8 cellular contexts compared by ENCODE assay signal in genomic region chr16:84116720-84117481, GRCh38. TPM values are rescaled to one million over a fixed set of nuclear protein-coding genes. Genes with fewer than 3 reads are reported as not detected.
DNase-seq lines count a peak whose midpoint lies in the region; ATAC-seq, FAIRE-seq and TF ChIP-seq lines count a peak whose summit lies in the region.

MBTPS1 (minus strand) TSS chr16:84116942; CDS start chr16:84101783, 15,159 bp downstream.

- DNase-seq in GM12891 (ENCODE audit: insufficient read length, low spot score), result peak; percentile 95
- peak; percentile 97 for DNase-seq in NCI-H1436 (lab: John Stamatoyannopoulos, UW)
- peak; percentile 95 for DNase-seq in T follicular helper cell (ENCODE audit: low read depth)
- peak; percentile 99 to 100 (median 99) for DNase-seq in heart left ventricle
- DNase-seq in posterior cingulate gyrus, result peak; percentile 95 to 100 (median 98)
- peak; percentile 98 to 99 for DNase-seq in upper lobe of left lung

- H3K9me3 ChIP-seq in heart left ventricle (no peaks in the 10 kb centered on the region), upper lobe of left lung (no peaks in the 10 kb centered on the region)

- TF ChIP-seq EP300 in upper lobe of left lung (IDR thresholded peaks at IDR 0.05), result peak in 1 of 4 donors; percentile 11

- TF ChIP-seq CTCF in heart left ventricle (IDR thresholded peaks at IDR 0.05) (peak in 2 of 12 donors; percentile 1 to 4), upper lobe of left lung (IDR thresholded peaks at IDR 0.05) (peak in 5 of 6 experiments; percentile 5 to 83 (median 71))

- H3K27ac ChIP-seq in adipose tissue (ENCODE audit: low read depth, low read length) (no peak within 1 kb of the TSS), heart left ventricle (peak within 1 kb of the TSS; percentile 80 to 99 (median 92)), upper lobe of left lung (peak within 1 kb of the TSS; percentile 86 to 97 (median 92))

- 0 to 1% (median 1%) methylated on average over 74 to 93 of the region's 93 CpGs for WGBS in adipose tissue, 3 donors
- 0 to 1% (median 0%) methylated on average over 34 to 93 of the region's 93 CpGs for WGBS in heart left ventricle, 4 donors
- 1% methylated on average over 25 to 27 of the region's 93 CpGs for WGBS in upper lobe of left lung, 2 donors

- ATAC-seq in HG02840 (IDR thresholded peaks at IDR 0.05; ENCODE audit: low FRiP score, unreplicated experiment) (peak; percentile 91), heart left ventricle (peak; percentile 97 to 99 (median 98)), upper lobe of left lung (ENCODE audit: low FRiP score in 2 of 2) (peak; percentile 98 to 100)

- FAIRE-seq in GM12891 (lab: Jason Lieb, UNC), result peak; percentile 97

- peaks cover 0 to 5% (median 0%) of the 10 kb centered on the region in 9 donors for H3K36me3 ChIP-seq in heart left ventricle
- peaks cover 0 to 2% (median 0%) of the 10 kb centered on the region in 4 donors for H3K36me3 ChIP-seq in upper lobe of left lung

- H3K4me1 ChIP-seq in heart left ventricle (peaks cover 0 to 29% (median 19%) of the 10 kb centered on the region in 12 donors), upper lobe of left lung (peaks cover 12 to 28% (median 20%) of the 10 kb centered on the region in 4 donors)

- intact Hi-C loops in heart left ventricle (cut with DNase I), result loop anchor here in 5 of 10 donors (2.0 to 5.0 kb wide), 4 partner anchors 22 to 70 kb away; partner anchors contain the start of gene TAF1C (in 3 of the 5)
- intact Hi-C loops in posterior cingulate gyrus (cut with DNase I), result loop anchor here (2.0 kb wide), 1 partner anchor 28 kb away; the partner anchor contains the start of genes DNAAF1 and HSDL1

- no peaks in the 10 kb centered on the region for H3K27me3 ChIP-seq in heart left ventricle
- no peaks in the 10 kb centered on the region for H3K27me3 ChIP-seq in upper lobe of left lung

- H3K4me3 ChIP-seq in heart left ventricle (peak within 1 kb of the TSS; percentile 49 to 100 (median 84)), upper lobe of left lung (peak within 1 kb of the TSS; percentile 65 to 96 (median 84))

- peak; percentile 65; the same call in 1 of the 2 replicates for TF ChIP-seq POLR2A in GM12891 (IDR thresholded peaks at IDR 0.05; ENCODE audit: low read depth, low read length)
- TF ChIP-seq POLR2A in heart left ventricle (IDR thresholded peaks at IDR 0.05), result peak in 1 of 2 donors; percentile 91
- peak in 3 of 4 donors; percentile 52 to 89 (median 73) for TF ChIP-seq POLR2A in upper lobe of left lung (IDR thresholded peaks at IDR 0.05)

TF ChIP-seq in GM12891, 5 proteins besides CTCF, POLR2A, EP300 and RAD21:
- no peak for TF ChIP-seq SPI1 (IDR thresholded peaks at IDR 0.05; ENCODE audit: low read depth, low read length)
- TF ChIP-seq TAF1 (IDR thresholded peaks at IDR 0.05; ENCODE audit: low read depth, low read length), result peak; percentile 63; the same call in 1 of the 2 replicates
- peak; percentile 80 for TF ChIP-seq POLR2AphosphoS5 (IDR thresholded peaks at IDR 0.05; ENCODE audit: low read depth, low read length)

RNA-seq across cellular contexts. Expression of gene MBTPS1, which starts in this region (rescaled TPM):
- 18.9 TPM for polyA plus RNA-seq in GM12891 (2012; ENCODE audit: low read depth, missing spikeins)
- 10 to 100 TPM; 29.8 to 56.3 (median 46.8) TPM for polyA plus RNA-seq in adipose tissue
- total RNA-seq in heart left ventricle, result 10 to 100 TPM; 57.3 to 91.4 (median 68.6) TPM
- 10 to 100 TPM; 37.2 to 54.2 TPM for polyA plus RNA-seq in heart left ventricle
- 100 to 1,000 TPM in 4 of 6 donors, 10 to 100 TPM in 2; 83.6 to 156 (median 105) TPM for total RNA-seq in upper lobe of left lung
